ENCODE assay signal across 1 cellular context in the genomic region with DNA sequence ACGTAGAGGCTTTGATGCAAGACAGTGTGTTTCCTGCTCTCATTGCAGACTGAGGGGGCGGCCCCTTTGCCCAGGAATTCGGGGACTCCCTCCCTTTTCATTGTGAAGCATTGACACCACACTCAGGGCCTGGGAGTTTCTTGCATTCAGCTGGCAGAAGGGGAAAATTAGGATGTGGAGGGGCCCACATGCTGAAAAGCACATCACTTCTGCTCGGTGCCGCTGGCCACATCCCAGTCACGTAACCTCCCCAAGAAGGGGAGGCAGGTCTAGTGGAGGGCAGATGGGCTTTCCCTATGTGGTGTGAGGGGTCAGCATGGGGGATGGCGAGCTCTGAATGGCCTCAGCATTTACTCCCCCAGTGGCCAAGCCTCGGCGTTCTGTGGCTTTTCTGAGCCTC.
TF ChIP-seq lines count a peak whose summit lies in the region.

No MANE protein-coding gene starts in this region.

TF ChIP-seq in GM23338, 12 proteins besides CTCF, POLR2A, EP300 and RAD21 (continued from another document):
- TF ChIP-seq ZNF462 (CRISPR knock-in tag; IDR thresholded peaks at IDR 0.05), result no peak
- TF ChIP-seq, protein P1, sequence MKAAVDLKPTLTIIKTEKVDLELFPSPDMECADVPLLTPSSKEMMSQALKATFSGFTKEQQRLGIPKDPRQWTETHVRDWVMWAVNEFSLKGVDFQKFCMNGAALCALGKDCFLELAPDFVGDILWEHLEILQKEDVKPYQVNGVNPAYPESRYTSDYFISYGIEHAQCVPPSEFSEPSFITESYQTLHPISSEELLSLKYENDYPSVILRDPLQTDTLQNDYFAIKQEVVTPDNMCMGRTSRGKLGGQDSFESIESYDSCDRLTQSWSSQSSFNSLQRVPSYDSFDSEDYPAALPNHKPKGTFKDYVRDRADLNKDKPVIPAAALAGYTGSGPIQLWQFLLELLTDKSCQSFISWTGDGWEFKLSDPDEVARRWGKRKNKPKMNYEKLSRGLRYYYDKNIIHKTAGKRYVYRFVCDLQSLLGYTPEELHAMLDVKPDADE (IDR thresholded peaks at IDR 0.05), result no peak
- TF ChIP-seq POLR2AphosphoS5 (IDR thresholded peaks at IDR 0.05; ENCODE audit: low read depth), result no peak
- TF ChIP-seq EZH2 (IDR thresholded peaks at IDR 0.05; ENCODE audit: low read depth, unreplicated experiment), result no peak
